13 cellular contexts compared by ENCODE assay signal in genomic region chr6:105178110-105178509, GRCh38. TPM values are rescaled to one million over a fixed set of nuclear protein-coding genes. Genes with fewer than 3 reads are reported as not detected.
DNase-seq lines count a peak whose midpoint lies in the region; ATAC-seq and TF ChIP-seq lines count a peak whose summit lies in the region.
"Had no signal": no experiment of that assay in that cellular context is flagged by ENCODE, and none has a peak within 500 bp of the region (broad histone marks: within the 10 kb centered on the region; RNA-seq: fewer than 3 reads in every experiment).

No MANE protein-coding gene starts in this region.

- H3K4me1 Mint-ChIP-seq in nephron progenitor cell, result peaks cover 22% of the 10 kb centered on the region

- in situ Hi-C loops in Caki2 (cut with HindIII; ENCODE audit: low pct_unique_long_range_greater_than_20kb, low sequenced_read_pairs), result no loop called here

- H3K4me3 Mint-ChIP-seq in nephron progenitor cell, result peak overlapping the region; percentile 62

- no peak overlapping the region for H3K4me3 ChIP-seq in NB4 (ENCODE audit: low read depth, low read length)
- H3K4me3 ChIP-seq in choroid plexus epithelial cell (ENCODE audit: low read depth, low read length), result no peak overlapping the region
- H3K4me3 ChIP-seq: vagina had no signal

- no peak for TF ChIP-seq CTCF in NB4 (IDR thresholded peaks at IDR 0.05; ENCODE audit: low read depth, low read length)
- no peak for TF ChIP-seq CTCF in choroid plexus epithelial cell (conservative IDR thresholded peaks at IDR 0.05; ENCODE audit: low read depth, low read length)
- TF ChIP-seq CTCF in nephron progenitor cell (IDR thresholded peaks at IDR 0.05), result no peak

- no peaks in the 10 kb centered on the region for H3K9me3 Mint-ChIP-seq in nephron progenitor cell
- H3K9me3 Mint-ChIP-seq: neural progenitor cell had no signal

- H3K36me3 Mint-ChIP-seq in nephron progenitor cell (ENCODE audit: low read depth), result no peaks in the 10 kb centered on the region
- H3K36me3 Mint-ChIP-seq: neural progenitor cell had no signal

- H3K27me3 Mint-ChIP-seq in nephron progenitor cell (ENCODE audit: low read depth, poor library complexity), result peaks cover 47% of the 10 kb centered on the region

- ATAC-seq in HG02852 (IDR thresholded peaks at IDR 0.05; ENCODE audit: unreplicated experiment), result no peak
- ATAC-seq in HG02610 (IDR thresholded peaks at IDR 0.05; ENCODE audit: unreplicated experiment), result no peak
- no peak for ATAC-seq in GM18520 (IDR thresholded peaks at IDR 0.05; ENCODE audit: unreplicated experiment)
- ATAC-seq in HG03045 (IDR thresholded peaks at IDR 0.05; ENCODE audit: unreplicated experiment), result no peak

- no peak overlapping the region for H3K27ac Mint-ChIP-seq in nephron progenitor cell
- H3K27ac Mint-ChIP-seq: neural progenitor cell had no signal

- DNase-seq in Caki2 (ENCODE audit: low read depth), result peak; percentile 80
- DNase-seq in NB4 (ENCODE audit: low read depth), result peak; percentile 52
- DNase-seq in choroid plexus epithelial cell (ENCODE audit: low read depth), result peak; percentile 83
- no peak for DNase-seq in nephron progenitor cell
- DNase-seq: activated CD4-positive, alpha-beta T cell treated with anti-CD3 and anti-CD28 coated beads for 4 hours; amygdala; NCI-H1694 treated with DMSO at 0.1 percent for 48 hours had no signal

- TF ChIP-seq POLR2A in NB4 (IDR thresholded peaks at IDR 0.05; ENCODE audit: extremely low read depth, insufficient read length), result no peak

RNA-seq across cellular contexts. Expression of gene POPDC3, which starts 1.7 kb away (rescaled TPM):
- 139 and 161 TPM in 2 replicates for total RNA-seq in Caki2 (2014; rRNA removed; shearing (Covaris generic); ENCODE audit: low replicate concordance)
- total RNA-seq: vagina had no signal
